19 cellular contexts compared by ENCODE assay signal in genomic region chr20:60132827-60133549, GRCh38.
DNase-seq lines count a peak whose midpoint lies in the region; ATAC-seq, FAIRE-seq and TF ChIP-seq lines count a peak whose summit lies in the region.
"Had no signal": no experiment of that assay in that cellular context is flagged by ENCODE, and none has a peak within 500 bp of the region (broad histone marks: within the 10 kb centered on the region; RNA-seq: fewer than 3 reads in every experiment).

No MANE protein-coding gene starts in this region.

- SMC1A ChIA-PET in GM12878 (lab: Charles Lee; ENCODE audit: uncharacterized antibody, unreplicated experiment) = no interaction called here

- no TSS peak for BruUV-seq in GM12878 (replicated peaks; lab: Mats Ljungman, UMichigan)

- H3K4me1 Mint-ChIP-seq in neural crest cell = no peaks in the 10 kb centered on the region

- ATAC-seq in GM12878 (no peak), HG02885 (IDR thresholded peaks at IDR 0.05; ENCODE audit: poor library complexity, unreplicated experiment) (no peak)
- ATAC-seq: HCT116, PC-3 had no signal

- intact Hi-C loops in GM12878 (cut with micrococcal nuclease; ENCODE audit: unreplicated experiment) = no loop called here

- TF ChIP-seq CTCF in GM12878 (IDR thresholded peaks at IDR 0.05 in 2 of 3, conservative IDR thresholded peaks at IDR 0.05 in 1 of 3; ENCODE audit: control insufficient read depth in 2 of 3, extremely low read depth in 1 of 3, insufficient read depth in 1 of 3, low read depth in 3 of 3, low read length in 3 of 3) (no peak), neural crest cell (conservative IDR thresholded peaks at IDR 0.05) (no peak)

- peak overlapping the region; percentile 66 for H3K4me2 ChIP-seq in BLaER1
- no peak overlapping the region for H3K4me2 ChIP-seq in GM12878 (ENCODE audit: control insufficient read depth, insufficient read depth)

- H3K27me3 Mint-ChIP-seq in neural crest cell (ENCODE audit: low read depth) = no peaks in the 10 kb centered on the region

- CTCF ChIA-PET in GM12878 (lab: Yijun Ruan, JAX) = no interaction called here

- H3K4me1 ChIP-seq in BLaER1 = peaks cover 51% of the 10 kb centered on the region
- H3K4me1 ChIP-seq in GM12878 (ENCODE audit: control insufficient read depth, insufficient read depth, low read length) = no peaks in the 10 kb centered on the region
- H3K4me1 ChIP-seq: SJSA1 had no signal

- no peaks in the 10 kb centered on the region for H3K9me3 Mint-ChIP-seq in neural crest cell

- in situ Hi-C loops in GM12878 (cut with MboI) = no loop called here

- H3K27ac ChIP-seq in BLaER1 = peak overlapping the region; percentile 46; the same call in 1 of the 2 replicates
- peak overlapping the region; percentile 35 for H3K27ac ChIP-seq in KOPT-K1 (ENCODE audit: low read depth, low read length, poor library complexity, severe bottlenecking)
- H3K27ac ChIP-seq in GM12878 (ENCODE audit: control insufficient read depth, insufficient read depth) = no peak overlapping the region
- H3K27ac ChIP-seq: SJSA1 had no signal

- H3K36me3 Mint-ChIP-seq in neural crest cell (ENCODE audit: low read depth) = no peaks in the 10 kb centered on the region

- H3K9me3 ChIP-seq in BLaER1 (no peaks in the 10 kb centered on the region), KOPT-K1 (ENCODE audit: insufficient read depth, low read length, poor library complexity, severe bottlenecking) (no peaks in the 10 kb centered on the region), GM12878 (replicated peaks; ENCODE audit: control insufficient read depth, insufficient read depth, low read length) (no peaks in the 10 kb centered on the region)
- H3K9me3 ChIP-seq: MG63, SJSA1 had no signal

- no peak overlapping the region for H3K4me3 ChIP-seq in BLaER1
- no peak overlapping the region for H3K4me3 ChIP-seq in GM12878
- H3K4me3 ChIP-seq: MG63, SJSA1 had no signal

- TF ChIP-seq POLR2A in GM12878 (IDR thresholded peaks at IDR 0.05; ENCODE audit: low read depth, low read length) = no peak

- H3K79me2 ChIP-seq in GM12878 (ENCODE audit: control insufficient read depth, insufficient read depth, low read length) = no peaks in the 10 kb centered on the region

- TF ChIP-seq EP300 in GM12878 (IDR thresholded peaks at IDR 0.05; ENCODE audit: borderline replicate concordance in 1 of 2, control insufficient read depth in 1 of 2, low read depth in 2 of 2, low read length in 2 of 2) = no peak

- H3K27me3 ChIP-seq in BLaER1 (no peaks in the 10 kb centered on the region), GM12878 (replicated peaks in 1 of 2; ENCODE audit: control insufficient read depth in 2 of 2, insufficient read depth in 2 of 2, low read length in 1 of 2) (no peaks in the 10 kb centered on the region)
- H3K27me3 ChIP-seq: MG63 had no signal

- FAIRE-seq in GM12878 (lab: Jason Lieb, UNC) = no peak
- FAIRE-seq: A204.1, GM19239 had no signal

- H3K36me3 ChIP-seq in BLaER1 = no peaks in the 10 kb centered on the region
- no peaks in the 10 kb centered on the region for H3K36me3 ChIP-seq in KOPT-K1 (ENCODE audit: insufficient read depth, low read length)
- no peaks in the 10 kb centered on the region for H3K36me3 ChIP-seq in GM12878 (ENCODE audit: control insufficient read depth in 2 of 2, insufficient read depth in 2 of 2, low read length in 1 of 2)
- H3K36me3 ChIP-seq: MG63, SJSA1 had no signal

- H2AFZ ChIP-seq in GM12878 (ENCODE audit: control insufficient read depth, low read depth, low read length) = no peak overlapping the region

- DNase-seq in GM12878 (ENCODE audit: low read depth, low spot score) = no peak
- no peak for DNase-seq in neural crest cell (ENCODE audit: low read depth, low spot score)
- DNase-seq in NCI-H1048 (lab: John Stamatoyannopoulos, UW) = no peak
- DNase-seq in activated gamma-delta T cell treated with Interleukin-2 at 50 U/mL for 16 hours = no peak
- DNase-seq in NCI-H1436 treated with DMSO at 0.1 percent for 48 hours (lab: John Stamatoyannopoulos, UW) = no peak
- DNase-seq: COR-L47, KG1, MG63, NCI-H1436, NCI-H2081, NCI-H748 treated with DMSO at 0.1 percent for 48 hours had no signal

- no peak overlapping the region for H3K4me3 Mint-ChIP-seq in neural crest cell

- 21% methylated on average over 12 of the region's 12 CpGs for WGBS in GM12878 (ENCODE audit: insufficient coverage, insufficient replicate concordance, low lambda C conversion rate, missing lambda C conversion rate)

- H4K20me1 ChIP-seq in BLaER1 (no peaks in the 10 kb centered on the region), GM12878 (ENCODE audit: control insufficient read depth, insufficient read depth) (no peaks in the 10 kb centered on the region)

- H3K27ac Mint-ChIP-seq in neural crest cell (ENCODE audit: unreplicated experiment) = peak overlapping the region; percentile 73

- no peak overlapping the region for H3K9ac ChIP-seq in BLaER1
- no peak overlapping the region for H3K9ac ChIP-seq in GM12878 (ENCODE audit: control insufficient read depth, insufficient read depth, low read length)

- POLR2A ChIA-PET in GM12878 (lab: Charles Lee) = no interaction called here

- RAD21 ChIA-PET in GM12878 (lab: Charles Lee; ENCODE audit: unreplicated experiment) = no interaction called here

- TF ChIP-seq RAD21 in GM12878 (IDR thresholded peaks at IDR 0.05; ENCODE audit: insufficient read depth, low read depth, low read length) = no peak

TF ChIP-seq in GM12878, 131 proteins besides CTCF, POLR2A, EP300 and RAD21:
- TF ChIP-seq MEF2A (IDR thresholded peaks at IDR 0.05; ENCODE audit: insufficient read depth, low read depth, low read length) = no peak
- peak in 1 of 2 experiments; percentile 46; a peak in 1 of 4 replicates for TF ChIP-seq BHLHE40 (IDR thresholded peaks at IDR 0.05; ENCODE audit: borderline replicate concordance in 1 of 2, low read depth in 2 of 2, low read length in 1 of 2)
- peak; percentile 25; the same call in 1 of the 2 replicates for TF ChIP-seq RUNX3 (IDR thresholded peaks at IDR 0.05; ENCODE audit: low read length)
